ENCODE assay signal across 29 cellular contexts in genomic region chr12:109652233-109652772, GRCh38.
"Had no signal": no experiment of that assay in that cellular context is flagged by ENCODE, and none has a peak within 500 bp of the region (broad histone marks: within the 10 kb centered on the region; RNA-seq: fewer than 3 reads in every experiment).

No MANE protein-coding gene starts in this region.

- DNase-seq: activated CD4-positive, alpha-beta memory T cell treated with anti-CD3 and anti-CD28 coated beads, Interleukin-2, amount 10 ng/mL, durations not matched to agents 7 days and 5 days; activated CD4-positive, alpha-beta T cell treated with anti-CD3 and anti-CD28 coated beads for 36 hours; activated CD4-positive, alpha-beta T cell treated with anti-CD3 and anti-CD28 coated beads, Interleukin-2, amount 10 ng/mL, durations not matched to agents 24 days and 14 days; activated CD4-positive, CD25-positive, alpha-beta regulatory T cell; activated CD4-positive, CD25-positive, alpha-beta regulatory T cell treated with anti-CD3 and anti-CD28 coated beads, Interleukin-2, amount 50 U/mL, for 72 hours; activated CD8-positive, alpha-beta memory T cell treated with anti-CD3 and anti-CD28 coated beads, Interleukin-2, amount 50 U/mL, for 48 hours; activated effector memory CD4-positive, alpha-beta T cell treated with Interleukin-2 at 50 U/mL for 16 hours; activated gamma-delta T cell treated with Interleukin-2 at 50 U/mL for 16 hours; activated naive CD4-positive, alpha-beta T cell treated with anti-CD3 and anti-CD28 coated beads, Interleukin-2, amount 50 U/mL, for 16 hours; activated naive CD4-positive, alpha-beta T cell treated with Interleukin-2 at 50 U/mL for 16 hours; activated T-cell treated with anti-CD3 and anti-CD28 coated beads for 4 hours; activated T-cell treated with anti-CD3 and anti-CD28 coated beads, Interleukin-2, amount 50 U/mL, for 4 hours; amniotic stem cell; anterior cingulate cortex; caudate nucleus; cortex of kidney; dermis blood vessel endothelial cell; effector CD4-positive, alpha-beta T cell; effector memory CD8-positive, alpha-beta T cell; erythroblast; foreskin keratinocyte; gastrocnemius medialis; heart right ventricle; T-helper 2 cell had no signal

- H3K36me3 ChIP-seq: esophagus muscularis mucosa, gastrocnemius medialis, heart right ventricle had no signal

- H3K4me1 Mint-ChIP-seq: activated CD4-positive, alpha-beta memory T cell treated with anti-CD3 and anti-CD28 coated beads, Interleukin-2, amount 10 ng/mL, durations not matched to agents 7 days and 5 days; activated CD4-positive, alpha-beta T cell treated with anti-CD3 and anti-CD28 coated beads for 36 hours; activated CD4-positive, alpha-beta T cell treated with anti-CD3 and anti-CD28 coated beads, Interleukin-2, amount 10 ng/mL, durations not matched to agents 24 days and 14 days; activated T-helper 17 cell treated with anti-CD3 and anti-CD28 coated beads, Interleukin-2, amount 50 U/mL, for 72 hours had no signal

- H3K4me1 ChIP-seq: foreskin keratinocyte had no signal

- H3K36me3 Mint-ChIP-seq: activated naive CD8-positive, alpha-beta T cell had no signal

- H3K4me3 ChIP-seq: esophagus muscularis mucosa, gastrocnemius medialis, heart right ventricle had no signal

- H3K4me3 Mint-ChIP-seq: activated CD4-positive, alpha-beta memory T cell treated with anti-CD3 and anti-CD28 coated beads, Interleukin-2, amount 10 ng/mL, durations not matched to agents 7 days and 5 days; activated CD4-positive, alpha-beta T cell treated with anti-CD3 and anti-CD28 coated beads for 36 hours; activated CD4-positive, alpha-beta T cell treated with anti-CD3 and anti-CD28 coated beads, Interleukin-2, amount 10 ng/mL, durations not matched to agents 24 days and 14 days; activated naive CD8-positive, alpha-beta T cell; activated T-cell treated with anti-CD3 and anti-CD28 coated beads, Interleukin-2, amount 50 U/mL, for 4 hours; activated T-helper 17 cell treated with anti-CD3 and anti-CD28 coated beads, Interleukin-2, amount 50 U/mL, for 72 hours; effector memory CD8-positive, alpha-beta T cell had no signal

- H3K27ac Mint-ChIP-seq: activated CD4-positive, alpha-beta memory T cell treated with anti-CD3 and anti-CD28 coated beads, Interleukin-2, amount 10 ng/mL, durations not matched to agents 7 days and 5 days; activated CD4-positive, alpha-beta T cell treated with anti-CD3 and anti-CD28 coated beads for 36 hours; activated CD4-positive, alpha-beta T cell treated with anti-CD3 and anti-CD28 coated beads, Interleukin-2, amount 10 ng/mL, durations not matched to agents 24 days and 14 days; activated naive CD8-positive, alpha-beta T cell; activated T-helper 17 cell treated with anti-CD3 and anti-CD28 coated beads, Interleukin-2, amount 50 U/mL, for 72 hours; effector memory CD8-positive, alpha-beta T cell had no signal

- H3K9me3 Mint-ChIP-seq: activated CD4-positive, alpha-beta memory T cell treated with anti-CD3 and anti-CD28 coated beads, Interleukin-2, amount 10 ng/mL, durations not matched to agents 7 days and 5 days; activated CD4-positive, alpha-beta T cell treated with anti-CD3 and anti-CD28 coated beads, Interleukin-2, amount 10 ng/mL, durations not matched to agents 24 days and 14 days; activated T-cell treated with anti-CD3 and anti-CD28 coated beads, Interleukin-2, amount 50 U/mL, for 4 hours; activated T-helper 17 cell treated with anti-CD3 and anti-CD28 coated beads, Interleukin-2, amount 50 U/mL, for 72 hours; effector memory CD8-positive, alpha-beta T cell had no signal

- H3K9me3 ChIP-seq: esophagus muscularis mucosa, gastrocnemius medialis, heart right ventricle had no signal

- FAIRE-seq: astrocyte, colon had no signal

- ATAC-seq: activated CD4-positive, alpha-beta T cell treated with anti-CD3 and anti-CD28 coated beads for 36 hours; activated T-cell treated with anti-CD3 and anti-CD28 coated beads, Interleukin-2, amount 50 U/mL, for 4 hours; activated T-helper 17 cell treated with anti-CD3 and anti-CD28 coated beads, Interleukin-2, amount 50 U/mL, for 72 hours; effector memory CD8-positive, alpha-beta T cell; foreskin keratinocyte; gastrocnemius medialis; heart right ventricle had no signal

- H3K27me3 ChIP-seq: gastrocnemius medialis had no signal

- H3K27ac ChIP-seq: esophagus muscularis mucosa, foreskin keratinocyte, gastrocnemius medialis, heart right ventricle had no signal
